ENCODE assay signal across 1 cellular context in the genomic region with DNA sequence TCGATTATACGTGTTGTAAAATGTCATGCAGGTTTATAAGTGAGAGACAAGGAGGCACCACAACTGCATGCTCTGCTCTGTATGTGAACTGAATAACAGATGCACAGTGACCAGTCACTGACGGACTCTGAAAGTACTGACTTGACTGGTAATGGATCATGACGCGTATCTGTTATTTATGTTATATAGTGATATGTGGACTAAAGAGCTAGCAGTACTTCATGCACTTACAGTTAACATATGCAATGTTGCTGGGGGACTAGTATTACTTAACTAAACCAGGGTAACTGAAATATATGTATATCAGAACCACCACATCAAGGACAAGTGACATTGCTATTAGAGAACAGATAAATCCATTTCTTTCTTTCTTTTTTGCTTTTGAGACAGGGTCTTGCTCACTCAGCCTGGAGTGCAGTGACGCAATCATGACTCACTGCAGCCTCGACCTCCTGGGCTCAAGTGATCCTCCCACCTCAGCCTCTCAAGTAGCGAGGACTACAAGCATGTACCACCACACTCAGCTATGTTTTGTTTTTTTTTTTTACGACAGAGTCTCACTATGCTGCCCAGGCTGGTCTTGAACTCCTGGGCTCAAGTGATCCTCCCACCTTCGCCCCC.
A peak's percentile ranks its signal among the peaks of the same experiment; 100 is the strongest.
TF ChIP-seq lines count a peak whose summit lies in the region.

No MANE protein-coding gene starts in this region.

TF ChIP-seq in HEK293, 187 proteins besides CTCF, POLR2A, EP300 and RAD21 (continued from another document):
- TF ChIP-seq, protein P1, sequence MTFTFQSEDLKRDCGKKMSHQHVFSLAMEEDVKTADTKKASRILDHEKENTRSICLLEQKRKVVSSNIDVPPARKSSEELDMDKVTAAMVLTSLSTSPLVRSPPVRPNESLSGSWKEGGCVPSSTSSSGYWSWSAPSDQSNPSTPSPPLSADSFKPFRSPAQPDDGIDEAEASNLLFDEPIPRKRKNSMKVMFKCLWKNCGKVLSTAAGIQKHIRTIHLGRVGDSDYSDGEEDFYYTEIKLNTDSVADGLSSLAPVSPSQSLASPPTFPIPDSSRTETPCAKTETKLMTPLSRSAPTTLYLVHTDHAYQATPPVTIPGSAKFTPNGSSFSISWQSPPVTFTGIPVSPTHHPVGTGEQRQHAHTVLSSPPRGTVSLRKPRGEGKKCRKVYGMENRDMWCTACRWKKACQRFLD (tag by site-specific recombination; IDR thresholded peaks at IDR 0.05): no peak
- TF ChIP-seq ZNF664 (tag by site-specific recombination; IDR thresholded peaks at IDR 0.05) (0 out of 2 replicates have a peak, but pooled peaks have one; percentile 17), GLIS1 (tag by site-specific recombination; IDR thresholded peaks at IDR 0.05) (peak; percentile 41)
TF ChIP-seq in HEK293: peak in this region for 2.
